Comparison of ENCODE assay signal across 15 cellular contexts in genomic region chr1:26385063-26385462, GRCh38. TPM values are rescaled to one million over a fixed set of nuclear protein-coding genes. Genes with fewer than 3 reads are reported as not detected.
DNase-seq lines count a peak whose midpoint lies in the region; ATAC-seq, FAIRE-seq and TF ChIP-seq lines count a peak whose summit lies in the region.
"Not testable (repeated sequence)": the region's sequence is repeated elsewhere in the genome, so short reads cannot be mapped to it uniquely, and the experiment has no call there.
"Had no signal": no experiment of that assay in that cellular context is flagged by ENCODE, and none has a peak within 500 bp of the region (broad histone marks: within the 10 kb centered on the region; RNA-seq: fewer than 3 reads in every experiment).

No MANE protein-coding gene starts in this region.

- ATAC-seq in T-helper 17 cell; activated naive CD8-positive, alpha-beta T cell treated with anti-CD3 and anti-CD28 coated beads, Interleukin-2, amount 10 ng/mL, durations not matched to agents 7 days and 5 days (ENCODE audit: low read depth); HepG2: not testable (repeated sequence)

- POLR2A ChIA-PET in HEK293 (lab: Yijun Ruan, JAX); activated naive CD8-positive, alpha-beta T cell treated with anti-CD3 and anti-CD28 coated beads, Interleukin-2, amount 10 ng/mL, durations not matched to agents 7 days and 5 days (lab: Charles Lee); HepG2 (lab: Yijun Ruan, JAX): not testable (repeated sequence)

- not testable (repeated sequence) for H3K27me3 ChIP-seq in HepG2 (ENCODE audit: control insufficient read depth in 1 of 2, insufficient read depth in 2 of 2, low read length in 2 of 2)

- H3K79me2 ChIP-seq in HepG2 (ENCODE audit: insufficient read depth, low read length): not testable (repeated sequence)

- H3K4me2 ChIP-seq in HepG2 (ENCODE audit: low read depth, low read length): not testable (repeated sequence)

- H3K9me3 ChIP-seq in HEK293 (ENCODE audit: control insufficient read depth, insufficient read depth, low read depth, low read length); T-helper 17 cell (ENCODE audit: control insufficient read depth, low read length, poor library complexity, severe bottlenecking); HepG2 (ENCODE audit: low read length): not testable (repeated sequence)

- H3K36me3 Mint-ChIP-seq in T-helper 17 cell (ENCODE audit: low read depth); activated T-cell treated with anti-CD3 and anti-CD28 coated beads, Interleukin-2, amount 50 U/mL, for 24 hours (ENCODE audit: low read depth); activated naive CD8-positive, alpha-beta T cell treated with anti-CD3 and anti-CD28 coated beads, Interleukin-2, amount 10 ng/mL, durations not matched to agents 7 days and 5 days: not testable (repeated sequence)

- not testable (repeated sequence) for H3K36me3 ChIP-seq in HEK293 (ENCODE audit: control insufficient read depth in 2 of 2, insufficient read depth in 1 of 2, low read length in 2 of 2); HepG2 (replicated peaks in 1 of 2; ENCODE audit: control insufficient read depth in 1 of 2, insufficient read depth in 2 of 2, low read length in 2 of 2)

- not testable (repeated sequence) for H3K27ac ChIP-seq in HEK293 (ENCODE audit: extremely low read depth, low read depth, low read length); HepG2 (ENCODE audit: extremely low read length, insufficient read depth, low read length)

- DNase-seq in T-helper 17 cell; activated T-cell treated with anti-CD3 and anti-CD28 coated beads, Interleukin-2, amount 50 U/mL, for 24 hours; activated naive CD8-positive, alpha-beta T cell treated with anti-CD3 and anti-CD28 coated beads, Interleukin-2, amount 10 ng/mL, durations not matched to agents 7 days and 5 days; HepG2 (ENCODE audit: low spot score): not testable (repeated sequence)

- intact Hi-C loops in HepG2 (cut with micrococcal nuclease; ENCODE audit: unreplicated experiment): not testable (repeated sequence)

- TF ChIP-seq EP300 in HepG2 (IDR thresholded peaks at IDR 0.05; ENCODE audit: low read depth in 2 of 2, low read length in 2 of 2); HepG2 (CRISPR knock-in tag; IDR thresholded peaks at IDR 0.05; ENCODE audit: borderline replicate concordance): not testable (repeated sequence)

- TF ChIP-seq POLR2A in HepG2 (IDR thresholded peaks at IDR 0.05; ENCODE audit: insufficient read depth in 1 of 2, low read depth in 2 of 2, low read length in 2 of 2): not testable (repeated sequence)

- not testable (repeated sequence) for H2AFZ ChIP-seq in HepG2 (ENCODE audit: low read length)

- FAIRE-seq in HepG2 (lab: Jason Lieb, UNC): not testable (repeated sequence)

- H3K4me3 ChIP-seq in HEK293 (ENCODE audit: low read depth, low read length); HepG2 (replicated peaks in 1 of 3; ENCODE audit: insufficient read depth in 1 of 3, low read depth in 2 of 3, low read length in 3 of 3): not testable (repeated sequence)

- CTCF ChIA-PET in HEK293 (lab: Yijun Ruan, JAX); HepG2 (lab: Yijun Ruan, JAX; ENCODE audit: low intra/inter-chr PET ratio, low total read pairs): not testable (repeated sequence)

- WGBS in HepG2 (ENCODE audit: low lambda C conversion rate): 81% methylated on average over 3 of the region's 3 CpGs

- peak overlapping the region; percentile 43 for H3K27ac Mint-ChIP-seq in T-helper 17 cell
- H3K27ac Mint-ChIP-seq in activated T-cell treated with anti-CD3 and anti-CD28 coated beads, Interleukin-2, amount 50 U/mL, for 24 hours; activated naive CD8-positive, alpha-beta T cell treated with anti-CD3 and anti-CD28 coated beads, Interleukin-2, amount 10 ng/mL, durations not matched to agents 7 days and 5 days: not testable (repeated sequence)

- BruUV-seq in HepG2 (replicated peaks; lab: Mats Ljungman, UMichigan): not testable (repeated sequence)

- not testable (repeated sequence) for H3K9ac ChIP-seq in HepG2 (ENCODE audit: insufficient read depth, low read depth, low read length)

- not testable (repeated sequence) for H3K4me1 ChIP-seq in HEK293 (ENCODE audit: control insufficient read depth, insufficient read depth, low read length)
- H3K4me1 ChIP-seq in HepG2 (ENCODE audit: insufficient read depth, low read length): peaks cover 30% of the 10 kb centered on the region

- not testable (repeated sequence) for TF ChIP-seq RAD21 in HepG2 (CRISPR knock-in tag; IDR thresholded peaks at IDR 0.05)

- TF ChIP-seq CTCF in HEK293 (tag by site-specific recombination; IDR thresholded peaks at IDR 0.05); HepG2 (CRISPR knock-in tag; IDR thresholded peaks at IDR 0.05): not testable (repeated sequence)

- H3K9me3 Mint-ChIP-seq in activated T-cell treated with anti-CD3 and anti-CD28 coated beads, Interleukin-2, amount 50 U/mL, for 24 hours; activated naive CD8-positive, alpha-beta T cell treated with anti-CD3 and anti-CD28 coated beads, Interleukin-2, amount 10 ng/mL, durations not matched to agents 7 days and 5 days: not testable (repeated sequence)

- H3K4me1 Mint-ChIP-seq in T-helper 17 cell: peaks cover 22% of the 10 kb centered on the region
- H3K4me1 Mint-ChIP-seq in activated T-cell treated with anti-CD3 and anti-CD28 coated beads, Interleukin-2, amount 50 U/mL, for 24 hours (ENCODE audit: low read depth): peaks cover 52% of the 10 kb centered on the region
- peaks cover 60% of the 10 kb centered on the region for H3K4me1 Mint-ChIP-seq in activated naive CD8-positive, alpha-beta T cell treated with anti-CD3 and anti-CD28 coated beads, Interleukin-2, amount 10 ng/mL, durations not matched to agents 7 days and 5 days

- H3K4me3 Mint-ChIP-seq in T-helper 17 cell: peak overlapping the region; percentile 70
- H3K4me3 Mint-ChIP-seq in activated T-cell treated with anti-CD3 and anti-CD28 coated beads, Interleukin-2, amount 50 U/mL, for 24 hours: peak overlapping the region; percentile 4
- peak overlapping the region; percentile 69 for H3K4me3 Mint-ChIP-seq in activated naive CD8-positive, alpha-beta T cell treated with anti-CD3 and anti-CD28 coated beads, Interleukin-2, amount 10 ng/mL, durations not matched to agents 7 days and 5 days

- H3K27me3 Mint-ChIP-seq in T-helper 17 cell; activated T-cell treated with anti-CD3 and anti-CD28 coated beads, Interleukin-2, amount 50 U/mL, for 24 hours; activated naive CD8-positive, alpha-beta T cell treated with anti-CD3 and anti-CD28 coated beads, Interleukin-2, amount 10 ng/mL, durations not matched to agents 7 days and 5 days: not testable (repeated sequence)

- in situ Hi-C loops in HepG2 (cut with HindIII; ENCODE audit: extremely low pct_ligation_motif_present, low pct_unique_long_range_greater_than_20kb): not testable (repeated sequence)

- not testable (repeated sequence) for H4K20me1 ChIP-seq in HepG2 (ENCODE audit: insufficient read depth, low read length)

RNA-seq across cellular contexts. Expression of gene ZNF683, which starts 12.5 kb away (rescaled TPM):
- total RNA-seq in T-helper 17 cell: not detected
- 1 to 10 TPM; 9.3 to 9.9 TPM for total RNA-seq in activated naive CD8-positive, alpha-beta T cell treated with anti-CD3 and anti-CD28 coated beads, Interleukin-2, amount 10 ng/mL, durations not matched to agents 7 days and 5 days
- total RNA-seq in HepG2 (2016; rRNA removed; fragmentation: Illumina TruSeq; extraction: Trizol): not detected in 2 replicates
- total RNA-seq in HepG2 (2016; cell fraction: cytosol; rRNA removed; fragmentation: Illumina TruSeq; extraction: Trizol; ENCODE audit: low read depth): not detected in 2 replicates
- not detected in 2 replicates for total RNA-seq in HepG2 (2016; cell fraction: insoluble cytoplasmic fraction; rRNA removed; fragmentation: Illumina TruSeq; extraction: Trizol)
- total RNA-seq in HepG2 (2016; cell fraction: membrane; rRNA removed; fragmentation: Illumina TruSeq; extraction: Trizol): not detected in 2 replicates
- not detected in 2 replicates for total RNA-seq in HepG2 (2016; cell fraction: nucleus; rRNA removed; fragmentation: Illumina TruSeq; extraction: Trizol)
- not detected in 2 replicates for polyA plus RNA-seq in HepG2 (2011; rRNA removed)
- polyA plus RNA-seq in HepG2 (2011; cell fraction: cytosol; rRNA removed): not detected in 2 replicates
- polyA plus RNA-seq in HepG2 (2011; cell fraction: nucleus; rRNA removed): not detected in 2 replicates
- not detected in 2 replicates for polyA plus RNA-seq in HepG2 (2012)
- not detected in 2 replicates for polyA plus RNA-seq in HepG2 (2016; cell fraction: cytosol; fragmentation: Illumina TruSeq; extraction: Trizol; ENCODE audit: low read depth)
- polyA plus RNA-seq in HepG2 (2016; cell fraction: insoluble cytoplasmic fraction; fragmentation: Illumina TruSeq; extraction: Trizol; ENCODE audit: low read depth): not detected in 2 replicates
- not detected in 2 replicates for polyA plus RNA-seq in HepG2 (2016; cell fraction: membrane; fragmentation: Illumina TruSeq; extraction: Trizol; ENCODE audit: low read depth)
- not detected in 2 replicates for polyA plus RNA-seq in HepG2 (2016; cell fraction: nucleus; fragmentation: Illumina TruSeq; extraction: Trizol; ENCODE audit: insufficient read depth, low read depth)
- polyA minus RNA-seq in HepG2 (2011; rRNA and poly(A)+ RNA removed; ENCODE audit: low replicate concordance): not detected in 2 replicates
- polyA minus RNA-seq in HepG2 (2011; cell fraction: cytosol; rRNA and poly(A)+ RNA removed): not detected in 2 replicates
- polyA minus RNA-seq in HepG2 (2011; cell fraction: nucleus; rRNA and poly(A)+ RNA removed): not detected in 2 replicates
- total RNA-seq: Calu3, GM23338, H9, HFFc6, HT1080, PC-9, RPMI7951, SJCRH30 had no signal
- polyA plus RNA-seq: A549, GM23338 had no signal

RNA-seq across cellular contexts. Expression of gene LIN28A, which starts 25.6 kb away (rescaled TPM):
- total RNA-seq in T-helper 17 cell (not detected), HepG2 (2016; rRNA removed; fragmentation: Illumina TruSeq; extraction: Trizol) (0.04 TPM in 1 of 2 replicates, not detected in the other)
- total RNA-seq in activated naive CD8-positive, alpha-beta T cell treated with anti-CD3 and anti-CD28 coated beads, Interleukin-2, amount 10 ng/mL, durations not matched to agents 7 days and 5 days: not detected
- total RNA-seq in HepG2 (2016; cell fraction: cytosol; rRNA removed; fragmentation: Illumina TruSeq; extraction: Trizol; ENCODE audit: low read depth): not detected in 2 replicates
- 0.02 TPM in 1 of 2 replicates, not detected in the other for total RNA-seq in HepG2 (2016; cell fraction: insoluble cytoplasmic fraction; rRNA removed; fragmentation: Illumina TruSeq; extraction: Trizol)
- not detected in 2 replicates for total RNA-seq in HepG2 (2016; cell fraction: membrane; rRNA removed; fragmentation: Illumina TruSeq; extraction: Trizol)
- not detected in 2 replicates for total RNA-seq in HepG2 (2016; cell fraction: nucleus; rRNA removed; fragmentation: Illumina TruSeq; extraction: Trizol)
- polyA plus RNA-seq in HepG2 (2011; rRNA removed): 0.01 TPM in 1 of 2 replicates, not detected in the other
- polyA plus RNA-seq in HepG2 (2011; cell fraction: cytosol; rRNA removed): 0.01 TPM in 1 of 2 replicates, not detected in the other
- 0.05 and 0.07 TPM in 2 replicates for polyA plus RNA-seq in HepG2 (2011; cell fraction: nucleus; rRNA removed)
- polyA plus RNA-seq in HepG2 (2012): 0.05 TPM in 1 of 2 replicates, not detected in the other
- not detected in 2 replicates for polyA plus RNA-seq in HepG2 (2016; cell fraction: cytosol; fragmentation: Illumina TruSeq; extraction: Trizol; ENCODE audit: low read depth)
- polyA plus RNA-seq in HepG2 (2016; cell fraction: insoluble cytoplasmic fraction; fragmentation: Illumina TruSeq; extraction: Trizol; ENCODE audit: low read depth): not detected in 2 replicates
- not detected in 2 replicates for polyA plus RNA-seq in HepG2 (2016; cell fraction: membrane; fragmentation: Illumina TruSeq; extraction: Trizol; ENCODE audit: low read depth)
- not detected in 2 replicates for polyA plus RNA-seq in HepG2 (2016; cell fraction: nucleus; fragmentation: Illumina TruSeq; extraction: Trizol; ENCODE audit: insufficient read depth, low read depth)
- polyA minus RNA-seq in HepG2 (2011; rRNA and poly(A)+ RNA removed; ENCODE audit: low replicate concordance): 0.04 TPM in 1 of 2 replicates, not detected in the other
- not detected in 2 replicates for polyA minus RNA-seq in HepG2 (2011; cell fraction: cytosol; rRNA and poly(A)+ RNA removed)
- not detected in 2 replicates for polyA minus RNA-seq in HepG2 (2011; cell fraction: nucleus; rRNA and poly(A)+ RNA removed)
- total RNA-seq: Calu3, HFFc6, HT1080, PC-9, Right ventricle myocardium inferior, RPMI7951, SJCRH30 had no signal

RNA-seq across cellular contexts. Expression of gene CRYBG2, which starts 31.1 kb away (rescaled TPM):
- total RNA-seq in T-helper 17 cell (1 to 10 TPM; 1.2 to 2.9 TPM), HepG2 (2016; rRNA removed; fragmentation: Illumina TruSeq; extraction: Trizol) (0.39 and 1.3 TPM in 2 replicates)
- total RNA-seq in activated naive CD8-positive, alpha-beta T cell treated with anti-CD3 and anti-CD28 coated beads, Interleukin-2, amount 10 ng/mL, durations not matched to agents 7 days and 5 days: 10 to 100 TPM in 1 of 2 experiments, 1 to 10 TPM in 1; 7.9 to 10.3 TPM
- 0.18 TPM in 1 of 2 replicates, not detected in the other for total RNA-seq in HepG2 (2016; cell fraction: cytosol; rRNA removed; fragmentation: Illumina TruSeq; extraction: Trizol; ENCODE audit: low read depth)
- 0.86 and 1.1 TPM in 2 replicates for total RNA-seq in HepG2 (2016; cell fraction: insoluble cytoplasmic fraction; rRNA removed; fragmentation: Illumina TruSeq; extraction: Trizol)
- total RNA-seq in HepG2 (2016; cell fraction: membrane; rRNA removed; fragmentation: Illumina TruSeq; extraction: Trizol): 0.48 and 0.87 TPM in 2 replicates
- total RNA-seq in HepG2 (2016; cell fraction: nucleus; rRNA removed; fragmentation: Illumina TruSeq; extraction: Trizol): 2.3 TPM in 2 replicates
- 2.9 and 4.7 TPM in 2 replicates for polyA plus RNA-seq in HepG2 (2011; rRNA removed)
- 2.0 and 2.5 TPM in 2 replicates for polyA plus RNA-seq in HepG2 (2011; cell fraction: cytosol; rRNA removed)
- 16.5 and 19.4 TPM in 2 replicates for polyA plus RNA-seq in HepG2 (2011; cell fraction: nucleus; rRNA removed)
- polyA plus RNA-seq in HepG2 (2012): 2.7 and 3.8 TPM in 2 replicates
- 0.12 and 0.98 TPM in 2 replicates for polyA plus RNA-seq in HepG2 (2016; cell fraction: cytosol; fragmentation: Illumina TruSeq; extraction: Trizol; ENCODE audit: low read depth)
- 1.7 and 1.8 TPM in 2 replicates for polyA plus RNA-seq in HepG2 (2016; cell fraction: insoluble cytoplasmic fraction; fragmentation: Illumina TruSeq; extraction: Trizol; ENCODE audit: low read depth)
- 0.48 and 0.79 TPM in 2 replicates for polyA plus RNA-seq in HepG2 (2016; cell fraction: membrane; fragmentation: Illumina TruSeq; extraction: Trizol; ENCODE audit: low read depth)
- 3.4 and 8.9 TPM in 2 replicates for polyA plus RNA-seq in HepG2 (2016; cell fraction: nucleus; fragmentation: Illumina TruSeq; extraction: Trizol; ENCODE audit: insufficient read depth, low read depth)
- 3.5 and 7.2 TPM in 2 replicates for polyA minus RNA-seq in HepG2 (2011; rRNA and poly(A)+ RNA removed; ENCODE audit: low replicate concordance)
- polyA minus RNA-seq in HepG2 (2011; cell fraction: cytosol; rRNA and poly(A)+ RNA removed): 3.4 and 5.1 TPM in 2 replicates
- polyA minus RNA-seq in HepG2 (2011; cell fraction: nucleus; rRNA and poly(A)+ RNA removed): 7.6 and 9.4 TPM in 2 replicates
- total RNA-seq: HFFc6, Right ventricle myocardium inferior, RPMI7951, SJCRH30 had no signal

RNA-seq across cellular contexts. Expression of gene DHDDS, which starts 47.1 kb away (rescaled TPM):
- total RNA-seq in T-helper 17 cell (10 to 100 TPM; 32.4 to 38.8 TPM), HepG2 (2016; rRNA removed; fragmentation: Illumina TruSeq; extraction: Trizol) (26.5 and 28.3 TPM in 2 replicates)
- 10 to 100 TPM; 45.9 to 48.2 TPM for total RNA-seq in activated naive CD8-positive, alpha-beta T cell treated with anti-CD3 and anti-CD28 coated beads, Interleukin-2, amount 10 ng/mL, durations not matched to agents 7 days and 5 days
- total RNA-seq in HepG2 (2016; cell fraction: cytosol; rRNA removed; fragmentation: Illumina TruSeq; extraction: Trizol; ENCODE audit: low read depth): 7.6 and 8.2 TPM in 2 replicates
- total RNA-seq in HepG2 (2016; cell fraction: insoluble cytoplasmic fraction; rRNA removed; fragmentation: Illumina TruSeq; extraction: Trizol): 25.2 and 29.1 TPM in 2 replicates
- 8.7 and 10.1 TPM in 2 replicates for total RNA-seq in HepG2 (2016; cell fraction: membrane; rRNA removed; fragmentation: Illumina TruSeq; extraction: Trizol)
- 24.6 and 27.6 TPM in 2 replicates for total RNA-seq in HepG2 (2016; cell fraction: nucleus; rRNA removed; fragmentation: Illumina TruSeq; extraction: Trizol)
- 18.3 and 18.9 TPM in 2 replicates for polyA plus RNA-seq in HepG2 (2011; rRNA removed)
- polyA plus RNA-seq in HepG2 (2011; cell fraction: cytosol; rRNA removed): 16.7 and 17.2 TPM in 2 replicates
- 34.7 and 40.5 TPM in 2 replicates for polyA plus RNA-seq in HepG2 (2011; cell fraction: nucleus; rRNA removed)
- 15.5 and 18.2 TPM in 2 replicates for polyA plus RNA-seq in HepG2 (2012)
- 2.9 TPM in 2 replicates for polyA plus RNA-seq in HepG2 (2016; cell fraction: cytosol; fragmentation: Illumina TruSeq; extraction: Trizol; ENCODE audit: low read depth)
- 21.6 and 26.2 TPM in 2 replicates for polyA plus RNA-seq in HepG2 (2016; cell fraction: insoluble cytoplasmic fraction; fragmentation: Illumina TruSeq; extraction: Trizol; ENCODE audit: low read depth)
- 5.2 and 5.5 TPM in 2 replicates for polyA plus RNA-seq in HepG2 (2016; cell fraction: membrane; fragmentation: Illumina TruSeq; extraction: Trizol; ENCODE audit: low read depth)
- polyA plus RNA-seq in HepG2 (2016; cell fraction: nucleus; fragmentation: Illumina TruSeq; extraction: Trizol; ENCODE audit: insufficient read depth, low read depth): 36.9 and 42.9 TPM in 2 replicates
- 29.3 and 39.0 TPM in 2 replicates for polyA minus RNA-seq in HepG2 (2011; rRNA and poly(A)+ RNA removed; ENCODE audit: low replicate concordance)
- 9.5 and 12.6 TPM in 2 replicates for polyA minus RNA-seq in HepG2 (2011; cell fraction: cytosol; rRNA and poly(A)+ RNA removed)
- 49.0 and 50.6 TPM in 2 replicates for polyA minus RNA-seq in HepG2 (2011; cell fraction: nucleus; rRNA and poly(A)+ RNA removed)

Comparison
In these comparisons a context has a peak if more than half of its experiments do, and no peak if none do; other contexts are left out.
1. H3K4me3 Mint-ChIP-seq: peak in every context shown above with its lines; median percentile 70 in T-helper 17 cell; 69 in activated naive CD8-positive, alpha-beta T cell treated with anti-CD3 and anti-CD28 coated beads, Interleukin-2, amount 10 ng/mL, durations not matched to agents 7 days and 5 days; 4 in activated T-cell treated with anti-CD3 and anti-CD28 coated beads, Interleukin-2, amount 50 U/mL, for 24 hours.
2. RNA of gene ZNF683, which starts 12.5 kb away (total RNA-seq): 9.3 to 9.9 TPM in activated naive CD8-positive, alpha-beta T cell treated with anti-CD3 and anti-CD28 coated beads, Interleukin-2, amount 10 ng/mL, durations not matched to agents 7 days and 5 days; not detected in T-helper 17 cell and not detected in HepG2; every median in the first group is over 4 times any median in the second.